Comparison of ENCODE assay signal across 1 cellular context in the genomic region with DNA sequence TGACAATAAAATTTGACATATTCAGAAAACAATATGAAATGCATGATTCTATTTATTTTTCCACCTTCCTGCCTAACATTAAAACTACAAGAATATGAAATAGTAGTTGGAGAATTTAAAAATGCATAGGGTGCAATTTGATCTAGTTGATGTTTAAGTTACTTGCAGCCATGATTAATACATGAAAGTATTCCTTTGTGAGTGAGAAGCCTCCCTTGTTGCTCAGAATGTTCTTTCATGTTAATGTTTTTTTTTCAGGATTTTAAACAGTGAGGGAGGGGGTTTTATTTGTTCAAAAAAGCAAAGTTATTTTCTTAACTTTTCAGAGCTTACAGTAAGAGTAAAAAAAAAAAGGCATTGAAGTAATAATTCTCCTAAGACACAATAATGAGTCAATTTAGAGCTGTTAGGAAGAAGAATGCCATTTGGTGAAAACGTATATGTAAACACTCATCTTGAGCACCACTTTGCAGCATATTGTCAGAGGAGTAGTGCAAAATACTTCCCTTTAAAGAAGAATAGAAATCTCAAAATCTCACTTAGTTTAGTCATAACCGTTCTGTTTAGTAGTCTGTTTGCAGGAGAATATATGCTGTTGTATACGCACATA.
A peak's percentile ranks its signal among the peaks of the same experiment; 100 is the strongest.
TF ChIP-seq lines count a peak whose summit lies in the region.

No MANE protein-coding gene starts in this region.

TF ChIP-seq in HEK293, 187 proteins besides CTCF, POLR2A, EP300 and RAD21:
- TF ChIP-seq, protein P1, sequence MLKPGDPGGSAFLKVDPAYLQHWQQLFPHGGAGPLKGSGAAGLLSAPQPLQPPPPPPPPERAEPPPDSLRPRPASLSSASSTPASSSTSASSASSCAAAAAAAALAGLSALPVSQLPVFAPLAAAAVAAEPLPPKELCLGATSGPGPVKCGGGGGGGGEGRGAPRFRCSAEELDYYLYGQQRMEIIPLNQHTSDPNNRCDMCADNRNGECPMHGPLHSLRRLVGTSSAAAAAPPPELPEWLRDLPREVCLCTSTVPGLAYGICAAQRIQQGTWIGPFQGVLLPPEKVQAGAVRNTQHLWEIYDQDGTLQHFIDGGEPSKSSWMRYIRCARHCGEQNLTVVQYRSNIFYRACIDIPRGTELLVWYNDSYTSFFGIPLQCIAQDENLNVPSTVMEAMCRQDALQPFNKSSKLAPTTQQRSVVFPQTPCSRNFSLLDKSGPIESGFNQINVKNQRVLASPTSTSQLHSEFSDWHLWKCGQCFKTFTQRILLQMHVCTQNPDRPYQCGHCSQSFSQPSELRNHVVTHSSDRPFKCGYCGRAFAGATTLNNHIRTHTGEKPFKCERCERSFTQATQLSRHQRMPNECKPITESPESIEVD (tag by site-specific recombination; IDR thresholded peaks at IDR 0.05): peak; percentile 38
- no peak for TF ChIP-seq ZNF266 (tag by site-specific recombination; IDR thresholded peaks at IDR 0.05; ENCODE audit: low read depth)
- TF ChIP-seq FEZF1 (tag by site-specific recombination; IDR thresholded peaks at IDR 0.05): peak; percentile 33; the same call in 1 of the 2 replicates
- TF ChIP-seq HOXD13 (CRISPR knock-in tag; IDR thresholded peaks at IDR 0.05; ENCODE audit: borderline replicate concordance): no peak
- no peak for TF ChIP-seq ZNF132 (tag by site-specific recombination; IDR thresholded peaks at IDR 0.05; ENCODE audit: borderline replicate concordance)
- TF ChIP-seq GFI1B (tag by site-specific recombination; IDR thresholded peaks at IDR 0.05): no peak
- TF ChIP-seq, protein P2, sequence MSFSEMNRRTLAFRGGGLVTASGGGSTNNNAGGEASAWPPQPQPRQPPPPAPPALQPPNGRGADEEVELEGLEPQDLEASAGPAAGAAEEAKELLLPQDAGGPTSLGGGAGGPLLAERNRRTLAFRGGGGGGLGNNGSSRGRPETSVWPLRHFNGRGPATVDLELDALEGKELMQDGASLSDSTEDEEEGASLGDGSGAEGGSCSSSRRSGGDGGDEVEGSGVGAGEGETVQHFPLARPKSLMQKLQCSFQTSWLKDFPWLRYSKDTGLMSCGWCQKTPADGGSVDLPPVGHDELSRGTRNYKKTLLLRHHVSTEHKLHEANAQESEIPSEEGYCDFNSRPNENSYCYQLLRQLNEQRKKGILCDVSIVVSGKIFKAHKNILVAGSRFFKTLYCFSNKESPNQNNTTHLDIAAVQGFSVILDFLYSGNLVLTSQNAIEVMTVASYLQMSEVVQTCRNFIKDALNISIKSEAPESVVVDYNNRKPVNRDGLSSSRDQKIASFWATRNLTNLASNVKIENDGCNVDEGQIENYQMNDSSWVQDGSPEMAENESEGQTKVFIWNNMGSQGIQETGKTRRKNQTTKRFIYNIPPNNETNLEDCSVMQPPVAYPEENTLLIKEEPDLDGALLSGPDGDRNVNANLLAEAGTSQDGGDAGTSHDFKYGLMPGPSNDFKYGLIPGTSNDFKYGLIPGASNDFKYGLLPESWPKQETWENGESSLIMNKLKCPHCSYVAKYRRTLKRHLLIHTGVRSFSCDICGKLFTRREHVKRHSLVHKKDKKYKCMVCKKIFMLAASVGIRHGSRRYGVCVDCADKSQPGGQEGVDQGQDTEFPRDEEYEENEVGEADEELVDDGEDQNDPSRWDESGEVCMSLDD (tag by site-specific recombination; IDR thresholded peaks at IDR 0.05): no peak
- no peak for TF ChIP-seq ZNF785 (tag by site-specific recombination; IDR thresholded peaks at IDR 0.05)
TF ChIP-seq in HEK293: peak in this region for 2.
